Comparison of ENCODE assay signal across 1 cellular context in the genomic region with DNA sequence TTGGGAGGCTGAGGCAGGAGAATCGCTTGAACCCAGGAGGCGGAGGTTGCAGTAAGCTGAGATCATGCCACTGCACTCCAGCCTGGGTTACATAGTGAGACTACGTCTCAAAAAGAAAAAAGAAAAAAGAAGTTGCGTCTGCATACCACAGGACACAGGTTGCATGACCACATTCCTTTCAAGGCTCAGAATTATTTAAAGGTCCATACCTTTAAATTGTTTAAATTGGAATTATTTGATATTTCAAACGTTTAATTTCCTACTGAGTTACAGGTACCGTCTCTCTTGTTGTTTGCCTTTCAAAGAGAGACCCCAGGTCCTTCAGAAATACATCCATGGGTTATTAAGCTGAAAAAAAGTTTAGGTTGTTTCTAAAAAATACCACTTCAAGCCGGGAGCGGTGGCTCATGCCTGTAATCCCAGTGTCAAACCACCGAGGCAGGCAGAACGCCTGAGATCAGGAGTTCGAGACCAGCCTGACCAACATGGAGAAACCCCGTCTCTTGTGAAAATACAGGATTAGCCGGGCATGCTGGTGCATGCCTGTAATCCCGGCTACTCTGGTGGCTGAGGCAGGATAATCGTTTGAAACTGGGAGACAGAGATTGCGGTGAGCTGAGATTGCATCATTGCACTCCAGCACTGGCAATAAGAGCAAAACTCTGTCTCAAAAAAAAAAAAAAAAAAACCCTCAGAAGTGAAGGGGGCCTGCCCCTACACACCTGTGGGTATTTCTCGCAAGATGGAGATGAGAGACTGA.
TF ChIP-seq lines count a peak whose summit lies in the region.

No MANE protein-coding gene starts in this region.

TF ChIP-seq in HepG2, 621 proteins besides CTCF, POLR2A, EP300 and RAD21:
- TF ChIP-seq, protein P1, sequence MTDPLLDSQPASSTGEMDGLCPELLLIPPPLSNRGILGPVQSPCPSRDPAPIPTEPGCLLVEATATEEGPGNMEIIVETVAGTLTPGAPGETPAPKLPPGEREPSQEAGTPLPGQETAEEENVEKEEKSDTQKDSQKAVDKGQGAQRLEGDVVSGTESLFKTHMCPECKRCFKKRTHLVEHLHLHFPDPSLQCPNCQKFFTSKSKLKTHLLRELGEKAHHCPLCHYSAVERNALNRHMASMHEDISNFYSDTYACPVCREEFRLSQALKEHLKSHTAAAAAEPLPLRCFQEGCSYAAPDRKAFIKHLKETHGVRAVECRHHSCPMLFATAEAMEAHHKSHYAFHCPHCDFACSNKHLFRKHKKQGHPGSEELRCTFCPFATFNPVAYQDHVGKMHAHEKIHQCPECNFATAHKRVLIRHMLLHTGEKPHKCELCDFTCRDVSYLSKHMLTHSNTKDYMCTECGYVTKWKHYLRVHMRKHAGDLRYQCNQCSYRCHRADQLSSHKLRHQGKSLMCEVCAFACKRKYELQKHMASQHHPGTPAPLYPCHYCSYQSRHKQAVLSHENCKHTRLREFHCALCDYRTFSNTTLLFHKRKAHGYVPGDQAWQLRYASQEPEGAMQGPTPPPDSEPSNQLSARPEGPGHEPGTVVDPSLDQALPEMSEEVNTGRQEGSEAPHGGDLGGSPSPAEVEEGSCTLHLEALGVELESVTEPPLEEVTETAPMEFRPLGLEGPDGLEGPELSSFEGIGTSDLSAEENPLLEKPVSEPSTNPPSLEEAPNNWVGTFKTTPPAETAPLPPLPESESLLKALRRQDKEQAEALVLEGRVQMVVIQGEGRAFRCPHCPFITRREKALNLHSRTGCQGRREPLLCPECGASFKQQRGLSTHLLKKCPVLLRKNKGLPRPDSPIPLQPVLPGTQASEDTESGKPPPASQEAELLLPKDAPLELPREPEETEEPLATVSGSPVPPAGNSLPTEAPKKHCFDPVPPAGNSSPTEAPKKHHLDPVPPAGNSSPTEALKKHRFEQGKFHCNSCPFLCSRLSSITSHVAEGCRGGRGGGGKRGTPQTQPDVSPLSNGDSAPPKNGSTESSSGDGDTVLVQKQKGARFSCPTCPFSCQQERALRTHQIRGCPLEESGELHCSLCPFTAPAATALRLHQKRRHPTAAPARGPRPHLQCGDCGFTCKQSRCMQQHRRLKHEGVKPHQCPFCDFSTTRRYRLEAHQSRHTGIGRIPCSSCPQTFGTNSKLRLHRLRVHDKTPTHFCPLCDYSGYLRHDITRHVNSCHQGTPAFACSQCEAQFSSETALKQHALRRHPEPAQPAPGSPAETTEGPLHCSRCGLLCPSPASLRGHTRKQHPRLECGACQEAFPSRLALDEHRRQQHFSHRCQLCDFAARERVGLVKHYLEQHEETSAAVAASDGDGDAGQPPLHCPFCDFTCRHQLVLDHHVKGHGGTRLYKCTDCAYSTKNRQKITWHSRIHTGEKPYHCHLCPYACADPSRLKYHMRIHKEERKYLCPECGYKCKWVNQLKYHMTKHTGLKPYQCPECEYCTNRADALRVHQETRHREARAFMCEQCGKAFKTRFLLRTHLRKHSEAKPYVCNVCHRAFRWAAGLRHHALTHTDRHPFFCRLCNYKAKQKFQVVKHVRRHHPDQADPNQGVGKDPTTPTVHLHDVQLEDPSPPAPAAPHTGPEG (CRISPR knock-in tag; IDR thresholded peaks at IDR 0.05) = no peak
- TF ChIP-seq, protein P2, sequence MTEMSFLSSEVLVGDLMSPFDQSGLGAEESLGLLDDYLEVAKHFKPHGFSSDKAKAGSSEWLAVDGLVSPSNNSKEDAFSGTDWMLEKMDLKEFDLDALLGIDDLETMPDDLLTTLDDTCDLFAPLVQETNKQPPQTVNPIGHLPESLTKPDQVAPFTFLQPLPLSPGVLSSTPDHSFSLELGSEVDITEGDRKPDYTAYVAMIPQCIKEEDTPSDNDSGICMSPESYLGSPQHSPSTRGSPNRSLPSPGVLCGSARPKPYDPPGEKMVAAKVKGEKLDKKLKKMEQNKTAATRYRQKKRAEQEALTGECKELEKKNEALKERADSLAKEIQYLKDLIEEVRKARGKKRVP (CRISPR knock-in tag; IDR thresholded peaks at IDR 0.05) = peak in 1 of 2 experiments; percentile 91; a peak in 2 of 4 replicates
- TF ChIP-seq, protein P3, sequence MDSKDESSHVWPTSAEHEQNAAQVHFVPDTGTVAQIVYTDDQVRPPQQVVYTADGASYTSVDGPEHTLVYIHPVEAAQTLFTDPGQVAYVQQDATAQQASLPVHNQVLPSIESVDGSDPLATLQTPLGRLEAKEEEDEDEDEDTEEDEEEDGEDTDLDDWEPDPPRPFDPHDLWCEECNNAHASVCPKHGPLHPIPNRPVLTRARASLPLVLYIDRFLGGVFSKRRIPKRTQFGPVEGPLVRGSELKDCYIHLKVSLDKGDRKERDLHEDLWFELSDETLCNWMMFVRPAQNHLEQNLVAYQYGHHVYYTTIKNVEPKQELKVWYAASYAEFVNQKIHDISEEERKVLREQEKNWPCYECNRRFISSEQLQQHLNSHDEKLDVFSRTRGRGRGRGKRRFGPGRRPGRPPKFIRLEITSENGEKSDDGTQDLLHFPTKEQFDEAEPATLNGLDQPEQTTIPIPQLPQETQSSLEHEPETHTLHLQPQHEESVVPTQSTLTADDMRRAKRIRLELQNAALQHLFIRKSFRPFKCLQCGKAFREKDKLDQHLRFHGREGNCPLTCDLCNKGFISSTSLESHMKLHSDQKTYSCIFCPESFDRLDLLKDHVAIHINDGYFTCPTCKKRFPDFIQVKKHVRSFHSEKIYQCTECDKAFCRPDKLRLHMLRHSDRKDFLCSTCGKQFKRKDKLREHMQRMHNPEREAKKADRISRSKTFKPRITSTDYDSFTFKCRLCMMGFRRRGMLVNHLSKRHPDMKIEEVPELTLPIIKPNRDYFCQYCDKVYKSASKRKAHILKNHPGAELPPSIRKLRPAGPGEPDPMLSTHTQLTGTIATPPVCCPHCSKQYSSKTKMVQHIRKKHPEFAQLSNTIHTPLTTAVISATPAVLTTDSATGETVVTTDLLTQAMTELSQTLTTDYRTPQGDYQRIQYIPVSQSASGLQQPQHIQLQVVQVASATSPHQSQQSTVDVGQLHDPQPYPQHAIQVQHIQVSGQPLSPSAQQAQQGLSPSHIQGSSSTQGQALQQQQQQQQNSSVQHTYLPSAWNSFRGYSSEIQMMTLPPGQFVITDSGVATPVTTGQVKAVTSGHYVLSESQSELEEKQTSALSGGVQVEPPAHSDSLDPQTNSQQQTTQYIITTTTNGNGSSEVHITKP (CRISPR knock-in tag; IDR thresholded peaks at IDR 0.05; ENCODE audit: low read depth) = no peak
- TF ChIP-seq ZNF253 (CRISPR knock-in tag; IDR thresholded peaks at IDR 0.05; ENCODE audit: borderline replicate concordance) (no peak), SAP130 (CRISPR knock-in tag; IDR thresholded peaks at IDR 0.05; ENCODE audit: low read depth) (0 out of 2 replicates have a peak, but pooled peaks have one; percentile 13), GFI1 (CRISPR knock-in tag; IDR thresholded peaks at IDR 0.05; ENCODE audit: borderline replicate concordance) (peak; percentile 51), ZSCAN29 (CRISPR knock-in tag; conservative IDR thresholded peaks at IDR 0.05) (no peak), CEBPB (IDR thresholded peaks at IDR 0.05; ENCODE audit: borderline replicate concordance, low read depth, low read length) (peak; percentile 79), HOXA5 (CRISPR knock-in tag; IDR thresholded peaks at IDR 0.05) (0 out of 2 replicates have a peak, but pooled peaks have one; percentile 18), NFE2L2 (IDR thresholded peaks at IDR 0.05; ENCODE audit: low read length) (no peak), BRF2 (CRISPR knock-in tag; IDR thresholded peaks at IDR 0.05) (no peak), REL (CRISPR knock-in tag; conservative IDR thresholded peaks at IDR 0.05) (0 out of 2 replicates have a peak, but pooled peaks have one; percentile 43), TP53 (CRISPR knock-in tag; conservative IDR thresholded peaks at IDR 0.05) (peak; percentile 83; the same call in 1 of the 2 replicates), ZNF792 (CRISPR knock-in tag; IDR thresholded peaks at IDR 0.05) (no peak), CEBPG (CRISPR knock-in tag; IDR thresholded peaks at IDR 0.05) (peak; percentile 85), ZSCAN21 (CRISPR knock-in tag; IDR thresholded peaks at IDR 0.05; ENCODE audit: borderline replicate concordance) (0 out of 2 replicates have a peak, but pooled peaks have one; percentile 29), ATF7 (IDR thresholded peaks at IDR 0.05) (peak; percentile 32; the same call in 1 of the 2 replicates), ATF7 (CRISPR knock-in tag; IDR thresholded peaks at IDR 0.05) (no peak), ATF3 (CRISPR knock-in tag; IDR thresholded peaks at IDR 0.05) (peak; percentile 56; the same call in 1 of the 2 replicates)
- TF ChIP-seq, protein P4, sequence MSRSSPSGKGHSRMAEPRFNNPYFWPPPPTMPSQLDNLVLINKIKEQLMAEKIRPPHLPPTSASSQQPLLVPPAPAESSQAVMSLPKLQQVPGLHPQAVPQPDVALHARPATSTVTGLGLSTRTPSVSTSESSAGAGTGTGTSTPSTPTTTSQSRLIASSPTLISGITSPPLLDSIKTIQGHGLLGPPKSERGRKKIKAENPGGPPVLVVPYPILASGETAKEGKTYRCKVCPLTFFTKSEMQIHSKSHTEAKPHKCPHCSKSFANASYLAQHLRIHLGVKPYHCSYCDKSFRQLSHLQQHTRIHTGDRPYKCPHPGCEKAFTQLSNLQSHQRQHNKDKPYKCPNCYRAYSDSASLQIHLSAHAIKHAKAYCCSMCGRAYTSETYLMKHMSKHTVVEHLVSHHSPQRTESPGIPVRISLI (CRISPR knock-in tag; IDR thresholded peaks at IDR 0.05; ENCODE audit: borderline replicate concordance) = 0 out of 2 replicates have a peak, but pooled peaks have one; percentile 12
- TF ChIP-seq, protein P5, sequence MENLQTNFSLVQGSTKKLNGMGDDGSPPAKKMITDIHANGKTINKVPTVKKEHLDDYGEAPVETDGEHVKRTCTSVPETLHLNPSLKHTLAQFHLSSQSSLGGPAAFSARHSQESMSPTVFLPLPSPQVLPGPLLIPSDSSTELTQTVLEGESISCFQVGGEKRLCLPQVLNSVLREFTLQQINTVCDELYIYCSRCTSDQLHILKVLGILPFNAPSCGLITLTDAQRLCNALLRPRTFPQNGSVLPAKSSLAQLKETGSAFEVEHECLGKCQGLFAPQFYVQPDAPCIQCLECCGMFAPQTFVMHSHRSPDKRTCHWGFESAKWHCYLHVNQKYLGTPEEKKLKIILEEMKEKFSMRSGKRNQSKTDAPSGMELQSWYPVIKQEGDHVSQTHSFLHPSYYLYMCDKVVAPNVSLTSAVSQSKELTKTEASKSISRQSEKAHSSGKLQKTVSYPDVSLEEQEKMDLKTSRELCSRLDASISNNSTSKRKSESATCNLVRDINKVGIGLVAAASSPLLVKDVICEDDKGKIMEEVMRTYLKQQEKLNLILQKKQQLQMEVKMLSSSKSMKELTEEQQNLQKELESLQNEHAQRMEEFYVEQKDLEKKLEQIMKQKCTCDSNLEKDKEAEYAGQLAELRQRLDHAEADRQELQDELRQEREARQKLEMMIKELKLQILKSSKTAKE (CRISPR knock-in tag; IDR thresholded peaks at IDR 0.05; ENCODE audit: borderline replicate concordance) = no peak
TF ChIP-seq in HepG2: peak in this region for 12.
